In the genomic region with DNA sequence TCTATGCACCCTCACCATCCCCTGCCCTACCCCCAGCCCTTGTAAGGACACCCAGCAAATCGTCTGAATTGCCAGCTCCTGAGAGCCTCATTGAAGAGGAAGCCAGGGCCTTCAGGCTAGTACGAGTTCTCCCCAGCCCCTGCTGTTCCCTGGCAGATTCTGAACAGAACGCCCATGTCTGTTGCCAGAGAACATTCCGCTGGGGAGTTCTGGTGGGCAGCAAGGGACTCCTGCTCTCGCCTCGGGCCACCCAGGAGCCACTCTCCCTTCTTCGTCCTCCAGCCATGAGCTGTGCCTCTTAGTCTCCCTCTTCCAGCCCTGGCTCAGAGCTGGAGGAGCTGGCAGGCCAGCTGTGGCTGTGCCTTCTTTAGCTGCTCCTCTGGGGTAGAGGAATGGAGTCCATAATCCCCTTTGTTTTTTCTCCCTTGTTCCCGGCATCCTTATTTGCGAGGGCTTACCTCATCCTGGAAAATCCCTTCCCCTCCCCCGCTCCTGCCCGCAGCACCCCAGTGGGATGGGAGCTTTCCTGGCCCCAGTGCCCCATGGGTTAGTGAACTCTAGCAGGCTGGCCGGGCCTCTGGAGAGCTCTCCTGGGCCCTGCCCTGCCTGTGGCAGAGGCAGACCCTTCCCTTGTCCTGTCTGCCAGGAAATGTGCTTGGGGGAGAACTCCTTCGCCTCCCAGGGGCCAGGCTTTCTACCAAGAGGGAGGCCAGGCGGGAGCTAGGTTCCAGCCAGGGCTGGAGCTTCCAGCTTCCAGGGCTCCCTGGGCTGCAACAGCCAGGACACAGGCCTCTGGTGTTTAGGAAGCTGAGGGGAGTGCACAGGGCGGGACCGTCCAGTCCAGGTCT, we compare ENCODE assay signal across 9 cellular contexts. TPM values are rescaled to one million over a fixed set of nuclear protein-coding genes. Genes with fewer than 3 reads are reported as not detected.
DNase-seq lines count a peak whose midpoint lies in the region; ATAC-seq, FAIRE-seq and TF ChIP-seq lines count a peak whose summit lies in the region.
"Had no signal": no experiment of that assay in that cellular context is flagged by ENCODE, and none has a peak within 500 bp of the region (broad histone marks: within the 10 kb centered on the region; RNA-seq: fewer than 3 reads in every experiment).

No MANE protein-coding gene starts in this region.

- H3K36me3 ChIP-seq in mucosa of stomach (ENCODE audit: control insufficient read depth, insufficient read depth, low read length): no peaks in the 10 kb centered on the region

- POLR2A ChIA-PET in A549 (lab: Yijun Ruan, JAX): interaction anchor here (1.9 kb wide), 1 partner anchor 14 kb away, joined by 13 read pairs; no protein-coding TSS in a partner anchor

- peak overlapping the region; percentile 59 to 86 for H3K27ac ChIP-seq in A549

- H3K4me1 ChIP-seq in A549 (peaks cover 30% of the 10 kb centered on the region), mucosa of stomach (ENCODE audit: control insufficient read depth, insufficient read depth, low read length) (peaks cover 35% of the 10 kb centered on the region)

- WGBS in A549 (ENCODE audit: missing lambda C conversion rate): 59% methylated on average over 14 of the region's 16 CpGs

- no peak for TF ChIP-seq EP300 in A549 (IDR thresholded peaks at IDR 0.05)

- no peak for TF ChIP-seq POLR2A in A549 (IDR thresholded peaks at IDR 0.05; ENCODE audit: low read length)

- H3K4me3 ChIP-seq in A549 (no peak overlapping the region), epithelial cell of esophagus (ENCODE audit: low read length) (no peak overlapping the region), mucosa of stomach (ENCODE audit: low read length) (no peak overlapping the region)

- no peak for TF ChIP-seq CTCF in A549 (IDR thresholded peaks at IDR 0.05)
- no peak for TF ChIP-seq CTCF in epithelial cell of esophagus (IDR thresholded peaks at IDR 0.05; ENCODE audit: insufficient read depth, low read depth, low read length, missing control alignments)

- TF ChIP-seq RAD21 in A549 (conservative IDR thresholded peaks at IDR 0.05 in 1 of 2, IDR thresholded peaks at IDR 0.05 in 1 of 2): no peak

- CTCF ChIA-PET in A549 (lab: Yijun Ruan, JAX): interaction anchor here (0.9 to 2.0 kb wide), 5 partner anchors 17 to 149 kb away, joined by 3 to 8 read pairs (median 3); a partner anchor contains a TSS

- no peak for FAIRE-seq in A549 (lab: Jason Lieb, UNC)

- H3K4me2 ChIP-seq in A549: peak overlapping the region; percentile 37

- peak; percentile 37 to 71 for DNase-seq in A549 (ENCODE audit: low read depth in 1 of 2, low spot score in 1 of 2)
- DNase-seq in NCI-H82 treated with DMSO at 0.1 percent for 48 hours (lab: John Stamatoyannopoulos, UW; ENCODE audit: unreplicated experiment): peak; percentile 41
- DNase-seq in epithelial cell of esophagus (ENCODE audit: low read depth): peak; percentile 68
- DNase-seq in NCI-H1417 (lab: John Stamatoyannopoulos, UW): no peak
- DNase-seq in activated T-cell treated with anti-CD3 and anti-CD28 coated beads for 4 hours: no peak
- DNase-seq in NCI-H1417 treated with DMSO at 0.1 percent for 48 hours (lab: John Stamatoyannopoulos, UW): no peak
- DNase-seq in activated CD8-positive, alpha-beta memory T cell treated with anti-CD3 and anti-CD28 coated beads, Interleukin-2, amount 50 U/mL, for 48 hours: no peak
- DNase-seq: MV-4-11 had no signal

- H3K27me3 ChIP-seq in mucosa of stomach (ENCODE audit: control insufficient read depth, insufficient read depth, low read length): no peaks in the 10 kb centered on the region

- H3K9me3 ChIP-seq in A549: no peaks in the 10 kb centered on the region
- no peaks in the 10 kb centered on the region for H3K9me3 ChIP-seq in mucosa of stomach (ENCODE audit: control insufficient read depth, low read length)

- ATAC-seq in A549: peak; percentile 28 to 69; a peak in 4 of 6 replicates

- peak overlapping the region; percentile 25 for H3K9ac ChIP-seq in mucosa of stomach (ENCODE audit: low read length)

TF ChIP-seq in A549, 52 proteins besides CTCF, POLR2A, EP300 and RAD21:
- TF ChIP-seq EHMT2 (IDR thresholded peaks at IDR 0.05; ENCODE audit: low read depth) (no peak), FOXS1 (CRISPR knock-in tag; IDR thresholded peaks at IDR 0.05) (no peak), CEBPB (IDR thresholded peaks at IDR 0.05) (peak in 1 of 2 experiments; percentile 51; a peak in 2 of 4 replicates)
- TF ChIP-seq, protein P1, sequence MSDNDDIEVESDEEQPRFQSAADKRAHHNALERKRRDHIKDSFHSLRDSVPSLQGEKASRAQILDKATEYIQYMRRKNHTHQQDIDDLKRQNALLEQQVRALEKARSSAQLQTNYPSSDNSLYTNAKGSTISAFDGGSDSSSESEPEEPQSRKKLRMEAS (IDR thresholded peaks at IDR 0.05): peak; percentile 33; the same call in 1 of the 2 replicates
- TF ChIP-seq, protein P2, sequence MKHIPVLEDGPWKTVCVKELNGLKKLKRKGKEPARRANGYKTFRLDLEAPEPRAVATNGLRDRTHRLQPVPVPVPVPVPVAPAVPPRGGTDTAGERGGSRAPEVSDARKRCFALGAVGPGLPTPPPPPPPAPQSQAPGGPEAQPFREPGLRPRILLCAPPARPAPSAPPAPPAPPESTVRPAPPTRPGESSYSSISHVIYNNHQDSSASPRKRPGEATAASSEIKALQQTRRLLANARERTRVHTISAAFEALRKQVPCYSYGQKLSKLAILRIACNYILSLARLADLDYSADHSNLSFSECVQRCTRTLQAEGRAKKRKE (CRISPR knock-in tag; IDR thresholded peaks at IDR 0.05; ENCODE audit: low read depth): peak; percentile 59

RNA-seq across cellular contexts. Expression of a gene that starts 16.6 kb away (rescaled TPM):
- polyA plus RNA-seq in A549 (2011; rRNA removed) (26.6 and 32.5 TPM in 2 replicates), A549 (2017; fragmentation: RNase III; extraction: RNeasy Plus Mini Kit Qiagen cat#74134 plus additional on column Dnase treatment) (21.1 to 22.8 TPM (median 21.2 TPM) in 3 replicates)
- 40.1 and 46.5 TPM in 2 replicates for polyA plus RNA-seq in A549 (2012; cell fraction: cytosol; rRNA removed)
- 35.8 and 42.5 TPM in 2 replicates for polyA plus RNA-seq in A549 (2012; cell fraction: nucleus; rRNA removed)
- 15.5 and 25.4 TPM in 2 replicates for polyA minus RNA-seq in A549 (2011; rRNA and poly(A)+ RNA removed)

Comparison
In these comparisons a context has a peak if more than half of its experiments do, and no peak if none do; other contexts are left out.
1. DNase-seq: peak in A549 (2 of 2), NCI-H82 treated with DMSO at 0.1 percent for 48 hours (single experiment) and epithelial cell of esophagus (single experiment); none in NCI-H1417 (0 of 3), activated T-cell treated with anti-CD3 and anti-CD28 coated beads for 4 hours (single experiment), NCI-H1417 treated with DMSO at 0.1 percent for 48 hours (single experiment) and activated CD8-positive, alpha-beta memory T cell treated with anti-CD3 and anti-CD28 coated beads, Interleukin-2, amount 50 U/mL, for 48 hours (single experiment).